2 cellular contexts compared by ENCODE assay signal in genomic region chr5:86403190-86403589, GRCh38.
TF ChIP-seq lines count a peak whose summit lies in the region.

No MANE protein-coding gene starts in this region.

TF ChIP-seq in HepG2, 621 proteins besides CTCF, POLR2A, EP300 and RAD21:
- peak; percentile 29; the same call in 1 of the 2 replicates for TF ChIP-seq MAFF (IDR thresholded peaks at IDR 0.05; ENCODE audit: low read depth, low read length)
- TF ChIP-seq ZC3H13 (CRISPR knock-in tag; IDR thresholded peaks at IDR 0.05): no peak
- peak in 1 of 2 experiments; percentile 51; a peak in 2 of 4 replicates for TF ChIP-seq MAFK (conservative IDR thresholded peaks at IDR 0.05 in 1 of 2, IDR thresholded peaks at IDR 0.05 in 1 of 2; ENCODE audit: low read length in 2 of 2)

TF ChIP-seq in H1, 55 proteins besides CTCF, POLR2A, EP300 and RAD21:
- no peak for TF ChIP-seq FOSL1 (IDR thresholded peaks at IDR 0.05; ENCODE audit: insufficient read depth, low read depth, low read length)
- TF ChIP-seq MAFK (IDR thresholded peaks at IDR 0.05; ENCODE audit: low read depth, low read length): 0 out of 2 replicates have a peak, but pooled peaks have one; percentile 13
- no peak for TF ChIP-seq CEBPB (IDR thresholded peaks at IDR 0.05; ENCODE audit: low read depth, low read length)
- TF ChIP-seq RXRA (IDR thresholded peaks at IDR 0.05; ENCODE audit: insufficient read depth, low read depth, low read length): no peak
- no peak for TF ChIP-seq GABPA (IDR thresholded peaks at IDR 0.05; ENCODE audit: borderline replicate concordance, insufficient read depth, low read length)
- TF ChIP-seq POU5F1 (IDR thresholded peaks at IDR 0.05; ENCODE audit: low read depth, low read length): no peak
- no peak for TF ChIP-seq NANOG (IDR thresholded peaks at IDR 0.05; ENCODE audit: insufficient read depth, low read depth, low read length, poor library complexity, severe bottlenecking)
- no peak for TF ChIP-seq CHD2 (IDR thresholded peaks at IDR 0.05; ENCODE audit: low read length)
- no peak for TF ChIP-seq RNF2 (IDR thresholded peaks at IDR 0.05; ENCODE audit: borderline replicate concordance, low read depth, low read length, missing control alignments, poor library complexity, severe bottlenecking)
